14 cellular contexts compared by ENCODE assay signal in the genomic region with DNA sequence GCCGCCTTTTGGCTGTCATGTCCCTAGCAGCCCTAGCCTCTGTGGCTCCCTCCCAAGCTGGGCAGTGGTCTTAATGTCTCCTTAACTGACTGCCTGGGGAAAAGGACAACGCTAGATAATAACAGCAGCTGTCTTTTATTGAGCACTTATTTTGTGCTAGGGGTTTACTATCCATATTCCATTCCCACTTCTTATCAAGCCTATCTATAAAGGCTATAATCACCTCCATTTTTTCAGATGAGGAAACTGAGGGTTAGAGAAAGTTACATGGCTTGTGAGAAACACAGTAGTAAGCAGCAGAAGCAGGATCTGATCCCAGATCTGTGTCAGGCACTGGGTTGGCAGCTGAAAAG. TPM values are rescaled to one million over a fixed set of nuclear protein-coding genes. Genes with fewer than 3 reads are reported as not detected.
DNase-seq lines count a peak whose midpoint lies in the region; ATAC-seq and TF ChIP-seq lines count a peak whose summit lies in the region.
"Had no signal": no experiment of that assay in that cellular context is flagged by ENCODE, and none has a peak within 500 bp of the region (broad histone marks: within the 10 kb centered on the region; RNA-seq: fewer than 3 reads in every experiment).

No MANE protein-coding gene starts in this region.

- DNase-seq in natural killer cell (no peak), lower lobe of right lung (no peak), NCI-H2227 (lab: John Stamatoyannopoulos, UW; ENCODE audit: unreplicated experiment) (no peak), mucosa of gallbladder (ENCODE audit: low spot score) (no peak)
- DNase-seq in natural killer cell treated with Interleukin-12 subunit alpha and Interleukin-12 subunit beta and Interleukin-15 and Interleukin-18, amount 100 ng/mL, for 72 hours (ENCODE audit: low spot score): no peak
- DNase-seq in activated CD8-positive, alpha-beta T cell treated with anti-CD3 and anti-CD28 coated beads, Interleukin-2, amount 10 ng/mL, durations not matched to agents 7 days and 5 days: no peak
- DNase-seq in stimulated activated CD4-positive, alpha-beta T cell treated with anti-CD3 and anti-CD28 coated beads, Interleukin-12 subunit alpha, Interleukin-12 subunit beta, amount 100 ng/mL, for 4 hours: no peak
- DNase-seq: activated gamma-delta T cell, C1 segment of cervical spinal cord, GF-D8, NCI-H1092 treated with DMSO at 0.1 percent for 48 hours had no signal

- peak overlapping the region; percentile 56 for H3K27ac ChIP-seq in lower lobe of right lung

- H3K27ac Mint-ChIP-seq in natural killer cell: peak overlapping the region; percentile 86 to 96
- peak overlapping the region in 1 of 2 donors; percentile 89 for H3K27ac Mint-ChIP-seq in natural killer cell treated with Interleukin-12 subunit alpha and Interleukin-12 subunit beta and Interleukin-15 and Interleukin-18, amount 100 ng/mL, for 72 hours
- peak overlapping the region; percentile 96 for H3K27ac Mint-ChIP-seq in activated CD8-positive, alpha-beta T cell treated with anti-CD3 and anti-CD28 coated beads, Interleukin-2, amount 10 ng/mL, durations not matched to agents 7 days and 5 days

- intact Hi-C loops in natural killer cell (cut with micrococcal nuclease): no loop called here
- intact Hi-C loops in lower lobe of right lung (cut with DNase I): no loop called here

- TF ChIP-seq CTCF in natural killer cell (IDR thresholded peaks at IDR 0.05): no peak
- no peak for TF ChIP-seq CTCF in lower lobe of right lung (IDR thresholded peaks at IDR 0.05)

- no peak overlapping the region for H3K4me3 ChIP-seq in lower lobe of right lung

- ATAC-seq in natural killer cell: no peak
- no peak for ATAC-seq in natural killer cell treated with Interleukin-12 subunit alpha and Interleukin-12 subunit beta and Interleukin-15 and Interleukin-18, amount 100 ng/mL, for 72 hours
- ATAC-seq in activated CD8-positive, alpha-beta T cell treated with anti-CD3 and anti-CD28 coated beads, Interleukin-2, amount 10 ng/mL, durations not matched to agents 7 days and 5 days: no peak
- no peak for ATAC-seq in lower lobe of right lung
- ATAC-seq in GM18907 (IDR thresholded peaks at IDR 0.05; ENCODE audit: unreplicated experiment): no peak

- no peaks in the 10 kb centered on the region for H3K9me3 Mint-ChIP-seq in natural killer cell
- H3K9me3 Mint-ChIP-seq in natural killer cell treated with Interleukin-12 subunit alpha and Interleukin-12 subunit beta and Interleukin-15 and Interleukin-18, amount 100 ng/mL, for 72 hours: no peaks in the 10 kb centered on the region
- H3K9me3 Mint-ChIP-seq in activated CD8-positive, alpha-beta T cell treated with anti-CD3 and anti-CD28 coated beads, Interleukin-2, amount 10 ng/mL, durations not matched to agents 7 days and 5 days (ENCODE audit: insufficient read depth): no peaks in the 10 kb centered on the region

- H3K27me3 Mint-ChIP-seq in natural killer cell (ENCODE audit: low read depth in 2 of 2): no peaks in the 10 kb centered on the region
- H3K27me3 Mint-ChIP-seq in natural killer cell treated with Interleukin-12 subunit alpha and Interleukin-12 subunit beta and Interleukin-15 and Interleukin-18, amount 100 ng/mL, for 72 hours: no peaks in the 10 kb centered on the region
- H3K27me3 Mint-ChIP-seq in activated CD8-positive, alpha-beta T cell treated with anti-CD3 and anti-CD28 coated beads, Interleukin-2, amount 10 ng/mL, durations not matched to agents 7 days and 5 days (ENCODE audit: low read depth): no peaks in the 10 kb centered on the region

- H3K9me3 ChIP-seq in lower lobe of right lung: no peaks in the 10 kb centered on the region

- POLR2A ChIA-PET in activated CD8-positive, alpha-beta T cell treated with anti-CD3 and anti-CD28 coated beads, Interleukin-2, amount 10 ng/mL, durations not matched to agents 7 days and 5 days (lab: Charles Lee): interaction anchor here (1.3 to 19.5 kb wide), 4 partner anchors 9 to 72 kb away, joined by 4 to 409 read pairs (median 14); partner anchors contain the start of genes CD52 and UBXN11

- peaks cover 75 to 90% of the 10 kb centered on the region in 2 donors for H3K4me1 Mint-ChIP-seq in natural killer cell
- H3K4me1 Mint-ChIP-seq in natural killer cell treated with Interleukin-12 subunit alpha and Interleukin-12 subunit beta and Interleukin-15 and Interleukin-18, amount 100 ng/mL, for 72 hours (ENCODE audit: low read depth in 2 of 2): peaks cover 77 to 80% of the 10 kb centered on the region in 2 donors
- peaks cover 100% of the 10 kb centered on the region for H3K4me1 Mint-ChIP-seq in activated CD8-positive, alpha-beta T cell treated with anti-CD3 and anti-CD28 coated beads, Interleukin-2, amount 10 ng/mL, durations not matched to agents 7 days and 5 days (ENCODE audit: low read depth)

- CTCF ChIA-PET in activated CD8-positive, alpha-beta T cell treated with anti-CD3 and anti-CD28 coated beads, Interleukin-2, amount 10 ng/mL, durations not matched to agents 7 days and 5 days (lab: Charles Lee): interaction anchor here (1.0 to 8.6 kb wide), 23 partner anchors 11 to 184 kb away, joined by 3 to 591 read pairs (median 14); partner anchors contain the start of genes CD52, CEP85, DHDDS and UBXN11

- H3K36me3 Mint-ChIP-seq in natural killer cell: no peaks in the 10 kb centered on the region
- H3K36me3 Mint-ChIP-seq in natural killer cell treated with Interleukin-12 subunit alpha and Interleukin-12 subunit beta and Interleukin-15 and Interleukin-18, amount 100 ng/mL, for 72 hours: no peaks in the 10 kb centered on the region
- H3K36me3 Mint-ChIP-seq in activated CD8-positive, alpha-beta T cell treated with anti-CD3 and anti-CD28 coated beads, Interleukin-2, amount 10 ng/mL, durations not matched to agents 7 days and 5 days (ENCODE audit: low read depth): peaks cover 50% of the 10 kb centered on the region

- H3K27me3 ChIP-seq in lower lobe of right lung (ENCODE audit: low read depth): no peaks in the 10 kb centered on the region

- H3K4me3 Mint-ChIP-seq in natural killer cell: peak overlapping the region; percentile 84
- H3K4me3 Mint-ChIP-seq in natural killer cell treated with Interleukin-12 subunit alpha and Interleukin-12 subunit beta and Interleukin-15 and Interleukin-18, amount 100 ng/mL, for 72 hours: no peak overlapping the region
- no peak overlapping the region for H3K4me3 Mint-ChIP-seq in activated CD8-positive, alpha-beta T cell treated with anti-CD3 and anti-CD28 coated beads, Interleukin-2, amount 10 ng/mL, durations not matched to agents 7 days and 5 days

- H3K36me3 ChIP-seq in lower lobe of right lung: peaks cover 19% of the 10 kb centered on the region

- peaks cover 99% of the 10 kb centered on the region for H3K4me1 ChIP-seq in lower lobe of right lung

RNA-seq across cellular contexts. Expression of gene SH3BGRL3, which starts 6.2 kb away (rescaled TPM):
- total RNA-seq in natural killer cell (100 to 1,000 TPM; 396 to 488 (median 437) TPM), lower lobe of right lung (204 TPM), mucosa of gallbladder (133 TPM)
- total RNA-seq in natural killer cell treated with Interleukin-12 subunit alpha and Interleukin-12 subunit beta and Interleukin-15 and Interleukin-18, amount 100 ng/mL, for 72 hours: 100 to 1,000 TPM; 203 to 249 TPM
- 100 to 1,000 TPM; 795 to 814 TPM for total RNA-seq in activated CD8-positive, alpha-beta T cell treated with anti-CD3 and anti-CD28 coated beads, Interleukin-2, amount 10 ng/mL, durations not matched to agents 7 days and 5 days

RNA-seq across cellular contexts. Expression of gene UBXN11, which starts 20.4 kb away (rescaled TPM):
- total RNA-seq in natural killer cell (10 to 100 TPM; 22.7 to 32.0 (median 31.7) TPM), lower lobe of right lung (65.1 TPM), mucosa of gallbladder (21.3 TPM)
- 10 to 100 TPM in 1 of 2 donors, 1 to 10 TPM in 1; 9.9 to 24.8 TPM for total RNA-seq in natural killer cell treated with Interleukin-12 subunit alpha and Interleukin-12 subunit beta and Interleukin-15 and Interleukin-18, amount 100 ng/mL, for 72 hours
- total RNA-seq in activated CD8-positive, alpha-beta T cell treated with anti-CD3 and anti-CD28 coated beads, Interleukin-2, amount 10 ng/mL, durations not matched to agents 7 days and 5 days: 10 to 100 TPM; 34.4 to 40.9 TPM

RNA-seq across cellular contexts. Expression of gene CD52, which starts 31.7 kb away (rescaled TPM):
- total RNA-seq in natural killer cell: 100 to 1,000 TPM; 454 to 485 (median 482) TPM
- 10 to 100 TPM in 1 of 2 donors, 1 to 10 TPM in 1; 8.1 to 17.2 TPM for total RNA-seq in natural killer cell treated with Interleukin-12 subunit alpha and Interleukin-12 subunit beta and Interleukin-15 and Interleukin-18, amount 100 ng/mL, for 72 hours
- 1,000 to 10,000 TPM; 1,112 to 1,180 TPM for total RNA-seq in activated CD8-positive, alpha-beta T cell treated with anti-CD3 and anti-CD28 coated beads, Interleukin-2, amount 10 ng/mL, durations not matched to agents 7 days and 5 days
- total RNA-seq in lower lobe of right lung: 541 TPM
- 21.1 TPM for total RNA-seq in mucosa of gallbladder
- total RNA-seq: chondrocyte, NCI-H460 had no signal

RNA-seq across cellular contexts. Expression of gene CEP85, which starts 52.0 kb away (rescaled TPM):
- total RNA-seq in natural killer cell (10 to 100 TPM; 13.0 to 20.4 (median 18.0) TPM), lower lobe of right lung (10.2 TPM), mucosa of gallbladder (10.0 TPM)
- 10 to 100 TPM; 21.0 to 57.5 TPM for total RNA-seq in natural killer cell treated with Interleukin-12 subunit alpha and Interleukin-12 subunit beta and Interleukin-15 and Interleukin-18, amount 100 ng/mL, for 72 hours
- total RNA-seq in activated CD8-positive, alpha-beta T cell treated with anti-CD3 and anti-CD28 coated beads, Interleukin-2, amount 10 ng/mL, durations not matched to agents 7 days and 5 days: 10 to 100 TPM; 48.7 to 49.1 TPM

Comparison
In these comparisons a context has a peak if more than half of its experiments do, and no peak if none do; other contexts are left out.
1. RNA of gene CD52, which starts 31.7 kb away (total RNA-seq): 1,112 to 1,180 TPM in activated CD8-positive, alpha-beta T cell treated with anti-CD3 and anti-CD28 coated beads, Interleukin-2, amount 10 ng/mL, durations not matched to agents 7 days and 5 days, 541 TPM in lower lobe of right lung (single experiment) and 454 to 485 TPM in natural killer cell; 21.1 TPM in mucosa of gallbladder (single experiment) and 8.1 to 17.2 TPM in natural killer cell treated with Interleukin-12 subunit alpha and Interleukin-12 subunit beta and Interleukin-15 and Interleukin-18, amount 100 ng/mL, for 72 hours; every median in the first group is over 10 times any median in the second.